28 cellular contexts compared by ENCODE assay signal in genomic region chr5:478982-479535, GRCh38.
"Had no signal": no experiment of that assay in that cellular context is flagged by ENCODE, and none has a peak within 500 bp of the region (broad histone marks: within the 10 kb centered on the region; RNA-seq: fewer than 3 reads in every experiment).

No MANE protein-coding gene starts in this region.

- H3K4me2 ChIP-seq: KMS-11 had no signal

- H3K27me3 ChIP-seq: MG63 had no signal

- H3K36me3 Mint-ChIP-seq: activated CD8-positive, alpha-beta memory T cell treated with anti-CD3 and anti-CD28 coated beads, Interleukin-2, amount 10 ng/mL, durations not matched to agents 7 days and 5 days; activated naive CD4-positive, alpha-beta T cell treated with anti-CD3 and anti-CD28 coated beads, Interleukin-2, amount 50 U/mL, for 72 hours had no signal

- H3K4me3 Mint-ChIP-seq: activated B cell treated with CpG ODN at 0.5 μM for 24 hours; activated CD4-positive, alpha-beta T cell treated with anti-CD3 and anti-CD28 coated beads, Interleukin-2, amount 10 ng/mL, durations not matched to agents 24 days and 14 days; activated CD8-positive, alpha-beta memory T cell treated with anti-CD3 and anti-CD28 coated beads, Interleukin-2, amount 10 ng/mL, durations not matched to agents 7 days and 5 days; activated naive CD8-positive, alpha-beta T cell treated with anti-CD3 and anti-CD28 coated beads, Interleukin-2, amount 50 U/mL, for 24 hours; activated T-cell treated with anti-CD3 and anti-CD28 coated beads, Interleukin-2, amount 50 U/mL, for 24 hours; activated T-helper 1 cell treated with anti-CD3 and anti-CD28 coated beads, Interleukin-12 subunit alpha, Interleukin-12 subunit beta, Interleukin-2, Interleukin-4 antibody, amounts not matched to agents 30 ng/mL and 10 ng/mL and 1 ng/mL, durations not matched to agents 14 hours and 24 hours and 36 hours; central memory CD8-positive, alpha-beta T cell; T-helper 1 cell treated with Interleukin-12 subunit alpha and Interleukin-12 subunit beta and Interleukin-4 antibody, amounts not matched to agents 30 μg/mL and 1 μg/mL, for 36 hours had no signal

- H3K36me3 ChIP-seq: ascending aorta, MG63 had no signal

- H3K9ac ChIP-seq: KMS-11 had no signal

- DNase-seq: activated B cell treated with CpG ODN at 0.5 μM for 24 hours; activated CD4-positive, alpha-beta T cell treated with anti-CD3 and anti-CD28 coated beads for 1 hour; activated CD4-positive, alpha-beta T cell treated with anti-CD3 and anti-CD28 coated beads, Interleukin-2, amount 10 ng/mL, durations not matched to agents 24 days and 14 days; activated CD4-positive, alpha-beta T cell treated with anti-CD3 and anti-CD28 coated beads, Interleukin-2, amount 50 U/mL, for 48 hours; activated CD8-positive, alpha-beta memory T cell treated with anti-CD3 and anti-CD28 coated beads, Interleukin-2, amount 10 ng/mL, durations not matched to agents 7 days and 5 days; activated effector memory CD4-positive, alpha-beta T cell treated with anti-CD3 and anti-CD28 coated beads, Interleukin-2, amount 50 U/mL, for 16 hours; activated naive CD4-positive, alpha-beta T cell treated with Interleukin-2 at 50 U/mL for 16 hours; activated naive CD8-positive, alpha-beta T cell treated with anti-CD3 and anti-CD28 coated beads, Interleukin-2, amount 50 U/mL, for 24 hours; activated T-cell treated with anti-CD3 and anti-CD28 coated beads, Interleukin-2, amount 50 U/mL, for 24 hours; amniotic stem cell; body of pancreas; MG63; MV-4-11; NCI-H1092 treated with DMSO at 0.1 percent for 48 hours; NCI-H1436 treated with DMSO at 0.1 percent for 48 hours; NCI-H1930; NCI-H2171; NCI-H2227 treated with DMSO at 0.1 percent for 48 hours; NCI-H446 treated with DMSO at 0.1 percent for 48 hours; NCI-H526 treated with DMSO at 0.1 percent for 48 hours; PC-3; SHP77 treated with DMSO at 0.1 percent for 48 hours had no signal

- H3K27ac ChIP-seq: ascending aorta, body of pancreas, KMS-11 had no signal

- H3K4me3 ChIP-seq: ascending aorta, body of pancreas, MG63 had no signal

- H3K9me3 ChIP-seq: ascending aorta, body of pancreas, MG63 had no signal

- H3K9me3 Mint-ChIP-seq: activated B cell treated with CpG ODN at 0.5 μM for 24 hours; activated CD4-positive, alpha-beta T cell treated with anti-CD3 and anti-CD28 coated beads, Interleukin-2, amount 10 ng/mL, durations not matched to agents 24 days and 14 days; activated naive CD4-positive, alpha-beta T cell treated with anti-CD3 and anti-CD28 coated beads, Interleukin-2, amount 50 U/mL, for 72 hours; activated naive CD8-positive, alpha-beta T cell treated with anti-CD3 and anti-CD28 coated beads, Interleukin-2, amount 50 U/mL, for 24 hours; activated T-cell treated with anti-CD3 and anti-CD28 coated beads, Interleukin-2, amount 50 U/mL, for 24 hours; activated T-helper 1 cell treated with anti-CD3 and anti-CD28 coated beads, Interleukin-12 subunit alpha, Interleukin-12 subunit beta, Interleukin-2, Interleukin-4 antibody, amounts not matched to agents 30 ng/mL and 10 ng/mL and 1 ng/mL, durations not matched to agents 14 hours and 24 hours and 36 hours; central memory CD8-positive, alpha-beta T cell; T-helper 1 cell treated with Interleukin-12 subunit alpha and Interleukin-12 subunit beta and Interleukin-4 antibody, amounts not matched to agents 30 μg/mL and 1 μg/mL, for 36 hours had no signal

- H3K27ac Mint-ChIP-seq: activated B cell treated with CpG ODN at 0.5 μM for 24 hours; activated CD4-positive, alpha-beta T cell treated with anti-CD3 and anti-CD28 coated beads, Interleukin-2, amount 10 ng/mL, durations not matched to agents 24 days and 14 days; activated CD8-positive, alpha-beta memory T cell treated with anti-CD3 and anti-CD28 coated beads, Interleukin-2, amount 10 ng/mL, durations not matched to agents 7 days and 5 days; activated naive CD4-positive, alpha-beta T cell treated with anti-CD3 and anti-CD28 coated beads, Interleukin-2, amount 50 U/mL, for 72 hours; activated naive CD8-positive, alpha-beta T cell treated with anti-CD3 and anti-CD28 coated beads, Interleukin-2, amount 50 U/mL, for 24 hours; activated T-cell treated with anti-CD3 and anti-CD28 coated beads, Interleukin-2, amount 50 U/mL, for 24 hours; activated T-helper 1 cell treated with anti-CD3 and anti-CD28 coated beads, Interleukin-12 subunit alpha, Interleukin-12 subunit beta, Interleukin-2, Interleukin-4 antibody, amounts not matched to agents 30 ng/mL and 10 ng/mL and 1 ng/mL, durations not matched to agents 14 hours and 24 hours and 36 hours; T-helper 1 cell treated with Interleukin-12 subunit alpha and Interleukin-12 subunit beta and Interleukin-4 antibody, amounts not matched to agents 30 μg/mL and 1 μg/mL, for 36 hours had no signal
